In genomic region chr6:86537311-86537861, GRCh38 we compare ENCODE assay signal across 22 cellular contexts.
"Had no signal": no experiment of that assay in that cellular context is flagged by ENCODE, and none has a peak within 500 bp of the region (broad histone marks: within the 10 kb centered on the region; RNA-seq: fewer than 3 reads in every experiment).

No MANE protein-coding gene starts in this region.

- H3K36me3 ChIP-seq: esophagus muscularis mucosa, left lung, neutrophil, pancreas, stomach, thyroid gland, vagina had no signal

- DNase-seq: effector CD8-positive, alpha-beta T cell; endodermal cell; foreskin melanocyte; kidney; left lung; mesenchymal stem cell; mucosa of descending colon; naive B cell; pancreas; stimulated activated CD4-positive, alpha-beta T cell treated with anti-CD3 and anti-CD28 coated beads, Interleukin-12 subunit alpha, Interleukin-12 subunit beta, amount 100 ng/mL, for 4 hours; stimulated activated CD4-positive, alpha-beta T cell treated with anti-CD3 and anti-CD28 coated beads, Interleukin-1b, Interleukin-23, amount 100 ng/mL, for 48 hours; stimulated activated CD4-positive, alpha-beta T cell treated with anti-CD3 and anti-CD28 coated beads, Interleukin-4, amount 100 ng/mL, for 1 hour; stimulated activated CD8-positive, alpha-beta memory T cell treated with anti-CD3 and anti-CD28 coated beads, Interleukin-4, amount 100 ng/mL, for 48 hours; stimulated activated naive CD4-positive, alpha-beta T cell; stomach; thyroid gland had no signal

- H3K27ac ChIP-seq: esophagus muscularis mucosa, left lung, neutrophil, pancreas, stomach, thyroid gland, vagina had no signal

- ATAC-seq: left lung; mucosa of descending colon; natural killer cell treated with Interleukin-12 subunit alpha and Interleukin-12 subunit beta and Interleukin-15 and Interleukin-18, amount 100 ng/mL, for 72 hours; pancreas; sciatic nerve had no signal

- H3K4me1 ChIP-seq: esophagus muscularis mucosa, left lung, pancreas, stomach, thyroid gland, vagina had no signal

- H3K4me3 ChIP-seq: esophagus muscularis mucosa, left lung, mucosa of descending colon, pancreas, smooth muscle cell, stomach, thyroid gland, vagina had no signal

- H3K27me3 ChIP-seq: esophagus muscularis mucosa, left lung, neutrophil, pancreas, stomach, thyroid gland, vagina had no signal

- H3K9me3 ChIP-seq: esophagus muscularis mucosa, neutrophil, pancreas, thyroid gland, vagina had no signal
